Comparison of ENCODE assay signal across 8 cellular contexts in the genomic region with DNA sequence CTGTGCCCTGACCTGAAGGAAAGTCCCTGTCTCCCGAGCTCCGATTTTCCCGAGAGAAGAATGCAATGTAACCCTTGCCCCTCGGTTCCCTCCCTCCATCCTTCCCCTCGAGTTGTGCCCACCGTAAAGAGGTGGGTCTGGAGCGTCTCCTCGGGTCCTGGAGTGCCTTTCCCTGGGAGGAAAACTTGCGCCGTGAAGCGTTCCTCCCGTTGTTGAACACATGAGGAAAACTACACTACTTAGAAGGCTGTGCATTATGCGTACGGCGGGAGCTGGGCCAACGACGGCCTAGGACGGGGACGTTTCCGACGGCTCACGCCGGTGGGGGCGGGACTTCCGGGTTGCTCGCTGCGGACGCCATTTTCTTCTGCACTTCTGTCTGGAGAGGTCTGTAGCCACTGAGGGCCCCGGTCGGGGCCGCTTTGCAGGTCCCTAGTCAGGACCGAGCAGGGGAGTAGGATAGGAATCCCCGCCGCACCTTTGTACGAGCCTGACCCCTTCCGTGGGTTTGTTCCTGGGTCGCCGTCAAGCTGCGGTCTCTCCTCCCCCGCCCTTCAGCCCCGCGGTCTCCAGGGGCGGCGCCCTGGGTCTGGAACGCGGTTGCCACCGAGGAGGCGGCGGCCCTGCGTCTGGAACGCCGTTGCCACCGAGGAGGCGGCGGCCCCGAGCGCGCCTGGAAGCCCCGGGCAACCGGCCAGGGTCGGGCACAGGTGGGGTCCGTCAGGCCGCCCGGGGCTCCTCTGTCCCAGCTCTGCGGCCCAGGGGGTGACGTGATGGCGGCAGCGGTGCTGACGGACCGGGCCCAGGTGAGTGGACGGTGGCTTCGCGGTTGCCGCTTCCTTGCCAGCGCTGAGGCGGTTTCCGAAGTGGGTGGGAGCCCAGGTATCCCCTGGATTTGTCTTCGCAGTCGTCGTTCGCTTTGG.
DNase-seq lines count a peak whose midpoint lies in the region; ATAC-seq and TF ChIP-seq lines count a peak whose summit lies in the region.

A gene (plus strand): TSS at position 360 of the 923 bp plus-strand sequence. CDS start 414 bp downstream, at position 774.

- peak; percentile 85 for ATAC-seq in GM21576 (IDR thresholded peaks at IDR 0.05; ENCODE audit: unreplicated experiment)
- peak; percentile 97 for ATAC-seq in stimulated activated naive CD8-positive, alpha-beta T cell treated with anti-CD3 and anti-CD28 coated beads, Interleukin-15, Interleukin-2, amounts not matched to agents 100 U/mL and 50 U/mL, for 24 hours

- H3K4me3 Mint-ChIP-seq in nephron = peak within 1 kb of the TSS; percentile 98 to 99 (median 99)

- peaks cover 39% of the 10 kb centered on the region for H3K9me3 Mint-ChIP-seq in nephron

- DNase-seq in DMS53 treated with DMSO at 0.1 percent for 48 hours (lab: John Stamatoyannopoulos, UW; ENCODE audit: unreplicated experiment) (peak; percentile 78), KG1 (lab: John Stamatoyannopoulos, UW) (peak; percentile 78), RPMI8226 (peak; percentile 91), fibroblast of the conjunctiva (ENCODE audit: low read depth) (peak; percentile 71)
- DNase-seq in activated effector memory CD4-positive, alpha-beta T cell treated with anti-CD3 and anti-CD28 coated beads, Interleukin-2, amount 50 U/mL, for 16 hours = peak; percentile 96
- DNase-seq in stimulated activated naive CD8-positive, alpha-beta T cell treated with anti-CD3 and anti-CD28 coated beads, Interleukin-15, Interleukin-2, amounts not matched to agents 100 U/mL and 50 U/mL, for 24 hours = peak; percentile 92

- H3K27ac Mint-ChIP-seq in nephron = peak within 1 kb of the TSS; percentile 97 to 99 (median 98)

- H3K4me1 Mint-ChIP-seq in nephron = peaks cover 21% of the 10 kb centered on the region

- TF ChIP-seq CTCF in nephron (IDR thresholded peaks at IDR 0.05; ENCODE audit: unreplicated experiment in 3 of 3) = no peak

- H3K36me3 Mint-ChIP-seq in nephron (ENCODE audit: low read depth) = peaks cover 66% of the 10 kb centered on the region

- no peaks in the 10 kb centered on the region for H3K27me3 Mint-ChIP-seq in nephron (ENCODE audit: low read depth)

Comparison
In these comparisons a context has a peak if more than half of its experiments do, and no peak if none do; other contexts are left out.
1. Peak in every context shown above with its lines: DNase-seq and ATAC-seq.